Comparison of ENCODE assay signal across 11 cellular contexts in the genomic region with DNA sequence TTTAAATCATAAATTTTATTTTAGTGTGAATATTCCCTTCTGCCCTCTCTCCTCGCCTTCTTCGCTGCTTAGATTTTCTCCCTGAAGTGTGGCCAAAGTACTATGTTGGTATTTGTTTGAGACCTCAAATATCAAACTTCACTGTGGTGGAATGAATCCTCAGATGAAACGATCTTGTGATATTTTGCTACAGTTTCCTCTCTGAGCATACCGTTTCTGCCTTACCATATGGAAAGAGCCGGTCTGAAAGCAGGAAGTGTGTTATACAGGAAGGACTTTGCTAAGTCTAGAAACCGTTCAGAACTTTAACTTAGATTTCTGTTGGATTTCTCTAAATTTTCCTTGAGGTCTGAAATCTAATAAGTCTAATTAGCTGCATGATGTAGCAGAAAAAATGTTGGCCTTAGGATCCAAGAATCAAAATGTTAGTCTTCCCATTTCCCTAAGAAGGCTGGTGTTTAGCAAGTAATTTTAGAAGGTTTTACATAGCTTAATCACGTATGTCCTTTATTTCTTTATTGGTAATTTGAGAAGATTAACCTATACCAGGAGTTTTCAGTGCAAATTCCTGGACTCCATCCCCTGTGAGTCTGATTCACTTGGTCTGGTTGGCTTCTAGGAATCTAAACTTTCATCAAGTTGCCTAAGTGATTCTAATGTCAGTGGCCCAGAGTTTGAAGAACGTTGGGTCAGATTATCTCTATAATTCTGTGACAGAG. TPM values are rescaled to one million over a fixed set of nuclear protein-coding genes. Genes with fewer than 3 reads are reported as not detected.
DNase-seq lines count a peak whose midpoint lies in the region; ATAC-seq and TF ChIP-seq lines count a peak whose summit lies in the region.
"Had no signal": no experiment of that assay in that cellular context is flagged by ENCODE, and none has a peak within 500 bp of the region (broad histone marks: within the 10 kb centered on the region; RNA-seq: fewer than 3 reads in every experiment).

No MANE protein-coding gene starts in this region.

- H3K9me3 ChIP-seq in left ventricle myocardium inferior (replicated peaks) = no peaks in the 10 kb centered on the region
- no peaks in the 10 kb centered on the region for H3K9me3 ChIP-seq in left lung
- no peaks in the 10 kb centered on the region for H3K9me3 ChIP-seq in tibial nerve

- WGBS in tibial nerve, 2 donors = 56 to 65% methylated on average over 8 of the region's 8 CpGs

- H3K4me3 ChIP-seq in left ventricle myocardium inferior (no peak overlapping the region), left lung (no peak overlapping the region), tibial nerve (no peak overlapping the region)
- H3K4me3 ChIP-seq: cardiac muscle cell had no signal

- H3K36me3 Mint-ChIP-seq in activated B cell treated with CpG ODN at 0.5 μM for 24 hours (ENCODE audit: low read depth) = peaks cover 58% of the 10 kb centered on the region
- H3K36me3 Mint-ChIP-seq in activated CD4-positive, alpha-beta memory T cell treated with anti-CD3 and anti-CD28 coated beads for 36 hours = peaks cover 59% of the 10 kb centered on the region

- POLR2A ChIA-PET in activated B cell treated with CpG ODN at 0.5 μM for 24 hours (lab: Charles Lee) = interaction anchor here (0.9 to 4.8 kb wide), 4 partner anchors 27 to 762 kb away, joined by 4 to 66 read pairs (median 17); partner anchors contain the start of genes AKT3, CEP170 and SDCCAG8
- POLR2A ChIA-PET in activated CD4-positive, alpha-beta memory T cell treated with anti-CD3 and anti-CD28 coated beads for 36 hours (lab: Charles Lee) = interaction anchor here (2.0 to 3.4 kb wide), 2 partner anchors 30 to 31 kb away, joined by 6 to 10 read pairs; partner anchors contain the start of genes CEP170 and SDCCAG8

- H3K4me1 Mint-ChIP-seq in activated B cell treated with CpG ODN at 0.5 μM for 24 hours = peaks cover 58% of the 10 kb centered on the region
- peaks cover 17% of the 10 kb centered on the region for H3K4me1 Mint-ChIP-seq in activated CD4-positive, alpha-beta memory T cell treated with anti-CD3 and anti-CD28 coated beads for 36 hours (ENCODE audit: low read depth)

- H3K27me3 Mint-ChIP-seq in activated B cell treated with CpG ODN at 0.5 μM for 24 hours = no peaks in the 10 kb centered on the region
- H3K27me3 Mint-ChIP-seq in activated CD4-positive, alpha-beta memory T cell treated with anti-CD3 and anti-CD28 coated beads for 36 hours = no peaks in the 10 kb centered on the region
- H3K27me3 Mint-ChIP-seq: CD4-positive, CD25-positive, alpha-beta regulatory T cell had no signal

- H3K27ac Mint-ChIP-seq in activated B cell treated with CpG ODN at 0.5 μM for 24 hours = peak overlapping the region; percentile 89
- H3K27ac Mint-ChIP-seq in activated CD4-positive, alpha-beta memory T cell treated with anti-CD3 and anti-CD28 coated beads for 36 hours = no peak overlapping the region

- CTCF ChIA-PET in activated B cell treated with CpG ODN at 0.5 μM for 24 hours (lab: Charles Lee) = no interaction called here
- CTCF ChIA-PET in activated CD4-positive, alpha-beta memory T cell treated with anti-CD3 and anti-CD28 coated beads for 36 hours (lab: Charles Lee) = no interaction called here

- no peak for TF ChIP-seq CTCF in left ventricle myocardium inferior (IDR thresholded peaks at IDR 0.05; ENCODE audit: borderline replicate concordance)
- no peak for TF ChIP-seq CTCF in activated B cell treated with CpG ODN at 0.5 μM for 24 hours (IDR thresholded peaks at IDR 0.05)
- TF ChIP-seq CTCF in left lung (IDR thresholded peaks at IDR 0.05) = no peak
- TF ChIP-seq CTCF in tibial nerve (IDR thresholded peaks at IDR 0.05) = no peak

- DNase-seq in left ventricle myocardium inferior (no peak), Right ventricle myocardium superior (no peak), activated B cell treated with CpG ODN at 0.5 μM for 24 hours (no peak), left lung (no peak), tibial nerve (ENCODE audit: low spot score in 2 of 2) (no peak)
- DNase-seq in activated CD8-positive, alpha-beta memory T cell treated with anti-CD3 and anti-CD28 coated beads for 24 hours = no peak
- no peak for DNase-seq in activated CD4-positive, alpha-beta memory T cell treated with anti-CD3 and anti-CD28 coated beads for 36 hours
- DNase-seq: NCI-H2171 treated with DMSO at 0.1 percent for 48 hours had no signal

- TF ChIP-seq EP300 in tibial nerve (IDR thresholded peaks at IDR 0.05) = peak in 1 of 2 donors; percentile 32

- no peak for TF ChIP-seq POLR2A in tibial nerve (IDR thresholded peaks at IDR 0.05)

- H3K27me3 ChIP-seq in left ventricle myocardium inferior (ENCODE audit: low read depth) (no peaks in the 10 kb centered on the region), left lung (no peaks in the 10 kb centered on the region), tibial nerve (no peaks in the 10 kb centered on the region)
- H3K27me3 ChIP-seq: cardiac muscle cell had no signal

- no peak overlapping the region for H3K4me3 Mint-ChIP-seq in activated B cell treated with CpG ODN at 0.5 μM for 24 hours
- H3K4me3 Mint-ChIP-seq in activated CD4-positive, alpha-beta memory T cell treated with anti-CD3 and anti-CD28 coated beads for 36 hours = no peak overlapping the region

- no peak for ATAC-seq in Right ventricle myocardium superior (ENCODE audit: poor library complexity)
- no peak for ATAC-seq in activated B cell treated with CpG ODN at 0.5 μM for 24 hours (ENCODE audit: low read depth)
- ATAC-seq in left lung = peak; percentile 34
- no peak for ATAC-seq in GM19023 (IDR thresholded peaks at IDR 0.05; ENCODE audit: unreplicated experiment)

- H3K36me3 ChIP-seq in left ventricle myocardium inferior (peaks cover 63% of the 10 kb centered on the region), left lung (peaks cover 0 to 31% of the 10 kb centered on the region in 2 donors), tibial nerve (peaks cover 0 to 75% (median 0%) of the 10 kb centered on the region in 3 donors)

- H3K27ac ChIP-seq in left ventricle myocardium inferior (replicated peaks) (peak overlapping the region; percentile 40), left lung (peak overlapping the region; percentile 77 to 86), tibial nerve (peak overlapping the region in 3 of 4 donors; percentile 8 to 70 (median 42))
- H3K27ac ChIP-seq: cardiac muscle cell had no signal

- H3K9me3 Mint-ChIP-seq in activated B cell treated with CpG ODN at 0.5 μM for 24 hours = peaks cover 3% of the 10 kb centered on the region
- peaks cover 2% of the 10 kb centered on the region for H3K9me3 Mint-ChIP-seq in activated CD4-positive, alpha-beta memory T cell treated with anti-CD3 and anti-CD28 coated beads for 36 hours

- H3K4me1 ChIP-seq in left ventricle myocardium inferior (peaks cover 18% of the 10 kb centered on the region), left lung (peaks cover 18 to 58% of the 10 kb centered on the region in 2 donors), tibial nerve (peaks cover 0 to 22% (median 6%) of the 10 kb centered on the region in 4 donors)

- intact Hi-C loops in left ventricle myocardium inferior (cut with micrococcal nuclease) = no loop called here
- intact Hi-C loops in Right ventricle myocardium superior (cut with DNase I) = no loop called here
- intact Hi-C loops in activated B cell treated with CpG ODN at 0.5 μM for 24 hours (cut with micrococcal nuclease) = loop anchor here (1.0 to 10.0 kb wide), 4 partner anchors 18 to 1752 kb away; partner anchors contain the start of genes CEP170 and KMO
- intact Hi-C loops in left lung (cut with DNase I) = no loop called here
- intact Hi-C loops in activated CD4-positive, alpha-beta memory T cell treated with anti-CD3 and anti-CD28 coated beads for 36 hours (cut with micrococcal nuclease) = loop anchor here (1.0 kb wide), 1 partner anchor 31 kb away; the partner anchor contains the start of gene CEP170

RNA-seq across cellular contexts. Expression of gene SDCCAG8, which starts 30.7 kb away (rescaled TPM):
- 21.4 TPM for total RNA-seq in left ventricle myocardium inferior
- total RNA-seq in Right ventricle myocardium superior = 16.5 TPM
- 33.4 and 41.2 TPM in 2 replicates for total RNA-seq in activated B cell treated with CpG ODN at 0.5 μM for 24 hours
- total RNA-seq in left lung = 10 to 100 TPM; 62.2 to 83.7 TPM
- total RNA-seq in tibial nerve = 10 to 100 TPM; 39.0 to 86.5 (median 56.0) TPM
- 10 to 100 TPM; 20.7 to 23.2 TPM for total RNA-seq in activated CD4-positive, alpha-beta memory T cell treated with anti-CD3 and anti-CD28 coated beads for 36 hours

RNA-seq across cellular contexts. Expression of gene CEP170, which starts 31.5 kb away (rescaled TPM):
- total RNA-seq in left ventricle myocardium inferior (51.3 TPM), Right ventricle myocardium superior (45.0 TPM), activated B cell treated with CpG ODN at 0.5 μM for 24 hours (74.3 and 91.9 TPM in 2 replicates), left lung (100 to 1,000 TPM in 1 of 2 donors, 10 to 100 TPM in 1; 72.2 to 111 TPM), tibial nerve (10 to 100 TPM; 43.7 to 91.8 (median 76.7) TPM)
- 10 to 100 TPM; 44.2 to 51.5 TPM for total RNA-seq in activated CD4-positive, alpha-beta memory T cell treated with anti-CD3 and anti-CD28 coated beads for 36 hours

Comparison
In these comparisons a context has a peak if more than half of its experiments do, and no peak if none do; other contexts are left out.
1. intact Hi-C loops: an anchor here in activated B cell treated with CpG ODN at 0.5 μM for 24 hours (1.0 to 10.0 kb wide) and activated CD4-positive, alpha-beta memory T cell treated with anti-CD3 and anti-CD28 coated beads for 36 hours (1.0 kb wide); none called in left ventricle myocardium inferior, Right ventricle myocardium superior and left lung.